In genomic region chr16:57923841-57924240, GRCh38 we compare ENCODE assay signal across 22 cellular contexts. TPM values are rescaled to one million over a fixed set of nuclear protein-coding genes. Genes with fewer than 3 reads are reported as not detected.
DNase-seq lines count a peak whose midpoint lies in the region; ATAC-seq, FAIRE-seq and TF ChIP-seq lines count a peak whose summit lies in the region.
"Had no signal": no experiment of that assay in that cellular context is flagged by ENCODE, and none has a peak within 500 bp of the region (broad histone marks: within the 10 kb centered on the region; RNA-seq: fewer than 3 reads in every experiment).

No MANE protein-coding gene starts in this region.

- no peaks in the 10 kb centered on the region for H3K36me3 Mint-ChIP-seq in CD8-positive, alpha-beta T cell

- H3K4me1 ChIP-seq in BLaER1 treated with 17β-estradiol and CSF1 and Interleukin-3, amounts not matched to agents 10 nM and 100 nM, result peaks cover 0 to 19% (median 11%) of the 10 kb centered on the region in 10 experiments; a peak in 14 of 20 replicates
- peaks cover 0 to 4% of the 10 kb centered on the region in 2 experiments for H3K4me1 ChIP-seq in trophoblast cell (ENCODE audit: control insufficient read depth in 1 of 2, insufficient read depth in 2 of 2, low read length in 2 of 2)
- no peaks in the 10 kb centered on the region for H3K4me1 ChIP-seq in CD8-positive, alpha-beta T cell (ENCODE audit: insufficient read depth, low read length)
- H3K4me1 ChIP-seq: BE2C had no signal

- H3K4me3 Mint-ChIP-seq in CD8-positive, alpha-beta T cell, result no peak overlapping the region
- H3K4me3 Mint-ChIP-seq: CD4-positive, alpha-beta T cell; HFFc6 had no signal

- no peak overlapping the region for H4K8ac ChIP-seq in trophoblast cell (ENCODE audit: low read depth, low read length)

- POLR2A ChIA-PET in CD8-positive, alpha-beta T cell (lab: Charles Lee), result no interaction called here

- peak; percentile 28 for ATAC-seq in esophagus mucosa
- no peak for ATAC-seq in CD8-positive, alpha-beta T cell
- ATAC-seq: HCT116 had no signal

- no peak overlapping the region for H2AFZ ChIP-seq in trophoblast cell (ENCODE audit: insufficient read depth, low read length, poor library complexity)

- DNase-seq in bronchial epithelial cell (ENCODE audit: low read depth) (peak; percentile 61), trophoblast cell (no peak), NCI-H1930 (lab: John Stamatoyannopoulos, UW) (no peak), AML-193 (lab: John Stamatoyannopoulos, UW) (no peak)
- no peak for DNase-seq in CD8-positive, alpha-beta T cell
- DNase-seq: BE2C; CD4-positive, alpha-beta T cell; DMS153; DMS79; GDM1; GOT3; H7; HFFc6; IMR-90 had no signal

- no peaks in the 10 kb centered on the region for H3K36me3 ChIP-seq in BLaER1 treated with 17β-estradiol and CSF1 and Interleukin-3, amounts not matched to agents 10 nM and 100 nM
- H3K36me3 ChIP-seq in bronchial epithelial cell (ENCODE audit: control insufficient read depth, insufficient read depth, low read length), result no peaks in the 10 kb centered on the region
- no peaks in the 10 kb centered on the region for H3K36me3 ChIP-seq in trophoblast cell (ENCODE audit: control insufficient read depth in 1 of 2, insufficient read depth in 2 of 2, low read length in 2 of 2)
- no peaks in the 10 kb centered on the region for H3K36me3 ChIP-seq in CD8-positive, alpha-beta T cell (ENCODE audit: insufficient read depth, low read length)
- H3K36me3 ChIP-seq: BE2C had no signal

- H3K4me1 Mint-ChIP-seq in CD8-positive, alpha-beta T cell (ENCODE audit: low read depth), result no peaks in the 10 kb centered on the region

- no peaks in the 10 kb centered on the region for H3K79me1 ChIP-seq in trophoblast cell (ENCODE audit: low read length)

- intact Hi-C loops in CD8-positive, alpha-beta T cell (cut with DNase I, micrococcal nuclease), result no loop called here

- no peaks in the 10 kb centered on the region for H3K79me2 ChIP-seq in trophoblast cell (ENCODE audit: control insufficient read depth, insufficient read depth, low read length, poor library complexity)

- peaks cover 6% of the 10 kb centered on the region for H3K9me3 Mint-ChIP-seq in CD8-positive, alpha-beta T cell
- H3K9me3 Mint-ChIP-seq: CD4-positive, alpha-beta T cell had no signal

- no peak overlapping the region for H2BK12ac ChIP-seq in trophoblast cell (ENCODE audit: low read length)

- no peak overlapping the region for H2BK5ac ChIP-seq in trophoblast cell (ENCODE audit: low read depth, low read length, poor library complexity)

- H3K27me3 Mint-ChIP-seq in CD8-positive, alpha-beta T cell (ENCODE audit: low read depth), result peaks cover 2% of the 10 kb centered on the region
- H3K27me3 Mint-ChIP-seq: CD4-positive, alpha-beta T cell had no signal

- no peak overlapping the region for H3K9ac ChIP-seq in BLaER1 treated with 17β-estradiol and CSF1 and Interleukin-3, amounts not matched to agents 10 nM and 100 nM
- H3K9ac ChIP-seq in trophoblast cell (ENCODE audit: low read length), result peak overlapping the region; percentile 49

- no peak for FAIRE-seq in bronchial epithelial cell (lab: Jason Lieb, UNC)
- FAIRE-seq: GM12892, GM18507 had no signal

- H3K4me2 ChIP-seq in BLaER1 treated with 17β-estradiol and CSF1 and Interleukin-3, amounts not matched to agents 10 nM and 100 nM, result peak overlapping the region in 6 of 11 experiments; percentile 3 to 55 (median 40); a peak in 5 of 22 replicates
- H3K4me2 ChIP-seq in trophoblast cell (ENCODE audit: low read length), result no peak overlapping the region

- no peak overlapping the region for H4K91ac ChIP-seq in trophoblast cell (ENCODE audit: low read depth, low read length)

- no peak overlapping the region for H2BK120ac ChIP-seq in trophoblast cell (ENCODE audit: insufficient read depth, low read length, poor library complexity)

- H3K23ac ChIP-seq in trophoblast cell (ENCODE audit: low read length), result no peak overlapping the region

- H4K20me1 ChIP-seq in BLaER1 treated with 17β-estradiol and CSF1 and Interleukin-3, amounts not matched to agents 10 nM and 100 nM, result no peaks in the 10 kb centered on the region

- CTCF ChIA-PET in CD8-positive, alpha-beta T cell (lab: Charles Lee), result interaction anchor here (1.7 kb wide), 1 partner anchor 27 kb away, joined by 3 read pairs; no protein-coding TSS in a partner anchor

- H3K14ac ChIP-seq in trophoblast cell (ENCODE audit: low read length), result no peak overlapping the region

- no peak overlapping the region for H2AK5ac ChIP-seq in trophoblast cell (ENCODE audit: low read length)

- no peak overlapping the region for H4K12ac ChIP-seq in trophoblast cell (ENCODE audit: low read depth, low read length)

- no peak for TF ChIP-seq CTCF in bronchial epithelial cell (IDR thresholded peaks at IDR 0.05; ENCODE audit: insufficient read depth, low read length, severe bottlenecking)
- no peak for TF ChIP-seq CTCF in CD8-positive, alpha-beta T cell (IDR thresholded peaks at IDR 0.05)

- WGBS in trophoblast cell (ENCODE audit: extremely low coverage, insufficient coverage, insufficient read length), result no CpG with 5 or more reads among the region's 2 CpGs

- H3K18ac ChIP-seq in trophoblast cell (ENCODE audit: low read length), result no peak overlapping the region

- H3K27me3 ChIP-seq in BLaER1 treated with 17β-estradiol and CSF1 and Interleukin-3, amounts not matched to agents 10 nM and 100 nM, result peaks cover 0 to 14% (median 0%) of the 10 kb centered on the region in 11 experiments; a peak in 4 of 22 replicates
- no peaks in the 10 kb centered on the region for H3K27me3 ChIP-seq in bronchial epithelial cell (ENCODE audit: control insufficient read depth, insufficient read depth, low read length)
- no peaks in the 10 kb centered on the region for H3K27me3 ChIP-seq in trophoblast cell (ENCODE audit: insufficient read depth, low read length)
- no peaks in the 10 kb centered on the region for H3K27me3 ChIP-seq in CD8-positive, alpha-beta T cell (ENCODE audit: insufficient read depth, low read length)
- H3K27me3 ChIP-seq: BE2C had no signal

- H3K4ac ChIP-seq in trophoblast cell (ENCODE audit: low read depth, low read length), result no peak overlapping the region

- H3K27ac ChIP-seq in BLaER1 treated with 17β-estradiol and CSF1 and Interleukin-3, amounts not matched to agents 10 nM and 100 nM, result peak overlapping the region in 1 of 11 experiments; percentile 16; a peak in 1 of 22 replicates
- no peak overlapping the region for H3K27ac ChIP-seq in trophoblast cell (ENCODE audit: low read depth, low read length)
- no peak overlapping the region for H3K27ac ChIP-seq in CD8-positive, alpha-beta T cell (ENCODE audit: low read depth, low read length)
- H3K27ac ChIP-seq: C4-2B, HL-60 had no signal

- no peak overlapping the region for H3K27ac Mint-ChIP-seq in CD8-positive, alpha-beta T cell
- H3K27ac Mint-ChIP-seq: CD4-positive, alpha-beta T cell; HFFc6 had no signal

- no peak overlapping the region for H3K4me3 ChIP-seq in BLaER1 treated with 17β-estradiol and CSF1 and Interleukin-3, amounts not matched to agents 10 nM and 100 nM
- H3K4me3 ChIP-seq in bronchial epithelial cell (ENCODE audit: low read depth, low read length) (no peak overlapping the region), trophoblast cell (ENCODE audit: low read depth, low read length) (no peak overlapping the region)
- H3K4me3 ChIP-seq in CD8-positive, alpha-beta T cell (ENCODE audit: low read depth, low read length), result no peak overlapping the region

- peaks cover 0 to 13% (median 9%) of the 10 kb centered on the region in 11 experiments; a peak in 10 of 22 replicates for H3K9me3 ChIP-seq in BLaER1 treated with 17β-estradiol and CSF1 and Interleukin-3, amounts not matched to agents 10 nM and 100 nM (replicated peaks in 1 of 11)
- no peaks in the 10 kb centered on the region for H3K9me3 ChIP-seq in trophoblast cell (ENCODE audit: insufficient read depth, low read depth, low read length)
- H3K9me3 ChIP-seq in CD8-positive, alpha-beta T cell (ENCODE audit: low read length), result no peaks in the 10 kb centered on the region
- H3K9me3 ChIP-seq: BE2C had no signal

RNA-seq across cellular contexts. Expression of gene CNGB1, which starts 47.1 kb away (rescaled TPM):
- total RNA-seq in bronchial epithelial cell (under 0.01 and 0.26 TPM in 2 replicates), esophagus mucosa (0.32 TPM)
- 0.11 and 0.12 TPM in 2 replicates for polyA plus RNA-seq in trophoblast cell (2013)
- not detected for total RNA-seq in CD8-positive, alpha-beta T cell
- total RNA-seq: A172; CD4-positive, alpha-beta T cell; H7; IMR-90 had no signal
- polyA plus RNA-seq: IMR-90 had no signal
